10 cellular contexts compared by ENCODE assay signal in the genomic region with DNA sequence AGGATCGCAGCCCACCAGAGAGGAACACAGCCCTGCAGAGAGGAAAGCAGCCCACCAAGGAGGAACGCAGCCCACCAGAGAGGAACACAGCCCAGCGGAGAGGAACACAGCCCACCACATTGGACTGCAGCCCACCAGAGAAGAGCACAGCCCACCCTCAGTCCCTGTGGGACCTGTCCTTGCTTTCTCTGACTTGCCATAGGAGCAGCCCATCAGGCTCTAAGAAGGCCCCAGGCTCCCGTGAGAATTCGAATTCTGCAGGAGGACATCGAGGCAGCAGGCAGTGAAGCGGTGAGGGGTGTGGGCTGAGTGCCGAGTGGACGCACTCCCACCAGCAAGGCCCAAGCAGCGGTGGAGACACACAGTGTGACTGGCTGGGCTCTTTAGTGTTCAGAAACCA. TPM values are rescaled to one million over a fixed set of nuclear protein-coding genes. Genes with fewer than 3 reads are reported as not detected.
"Had no signal": no experiment of that assay in that cellular context is flagged by ENCODE, and none has a peak within 500 bp of the region (broad histone marks: within the 10 kb centered on the region; RNA-seq: fewer than 3 reads in every experiment).

No MANE protein-coding gene starts in this region.

- DNase-seq: GM23248, GOT3, H9, HCEC 1CT, KBM-7 had no signal

- H3K36me3 Mint-ChIP-seq: IgD-negative memory B cell had no signal

- H3K4me3 ChIP-seq: GM23248 had no signal

- H3K9ac ChIP-seq: GM23248, KMS-11 had no signal

- H3K4me1 Mint-ChIP-seq: H9, IgD-negative memory B cell had no signal

- H3K27ac ChIP-seq: GM23248, HL-60, KMS-11 had no signal

- H3K27ac Mint-ChIP-seq: H9, IgD-negative memory B cell had no signal

- H2AFZ ChIP-seq: GM23248 had no signal

- H3K4me3 Mint-ChIP-seq: H9, IgD-negative memory B cell had no signal

- H3K4me2 ChIP-seq: KMS-11 had no signal

- FAIRE-seq: HepG2 had no signal

RNA-seq across cellular contexts. Expression of a gene that starts 59.1 kb away (rescaled TPM):
- total RNA-seq: GM23248, H9, HepG2, HT1080 had no signal
- polyA plus RNA-seq: GM23248, HepG2, IgD-negative memory B cell had no signal
